Comparison of ENCODE assay signal across 8 cellular contexts in the genomic region with DNA sequence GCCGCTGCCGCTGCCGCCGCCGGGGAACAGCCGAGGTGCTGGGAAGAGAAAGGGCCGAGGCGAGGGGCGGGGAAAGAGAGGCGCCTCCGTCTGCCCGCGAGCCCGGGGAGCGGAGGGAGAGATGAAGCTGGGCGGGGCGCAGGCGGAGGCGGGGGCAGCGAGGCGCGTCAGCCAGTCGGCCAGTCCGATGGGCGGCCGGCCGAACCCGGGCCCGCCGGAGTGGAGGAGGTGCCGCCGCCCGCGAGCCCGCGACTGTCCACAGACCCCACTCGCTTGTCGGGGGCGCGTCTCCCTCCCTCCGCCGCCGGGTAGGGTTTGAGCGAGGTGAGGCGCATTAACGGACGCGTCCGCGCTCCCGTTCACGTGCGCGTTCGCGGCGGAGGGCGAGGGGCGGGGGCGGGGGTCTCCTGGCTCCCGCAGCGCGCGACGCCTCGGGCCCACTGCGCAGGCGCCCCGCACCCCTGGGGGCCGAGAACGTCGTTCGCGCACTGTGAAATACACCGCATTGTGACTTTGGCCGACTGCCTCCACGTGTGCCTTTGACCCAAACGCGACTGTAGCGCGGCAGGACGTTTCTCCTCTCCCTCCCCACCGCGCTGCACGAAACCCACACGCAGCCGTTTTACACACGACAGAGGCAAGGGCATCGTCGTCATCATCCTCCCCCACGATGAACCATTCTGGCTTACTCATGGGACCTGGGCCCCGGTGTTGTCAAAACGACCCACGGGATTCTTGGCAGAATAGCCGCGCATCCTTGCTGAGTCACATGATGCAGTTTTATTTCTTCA. TPM values are rescaled to one million over a fixed set of nuclear protein-coding genes. Genes with fewer than 3 reads are reported as not detected.
DNase-seq lines count a peak whose midpoint lies in the region; ATAC-seq and TF ChIP-seq lines count a peak whose summit lies in the region.

Gene NUDT11, minus strand, starts transcription at position 92 of the 791 bp plus-strand sequence. CDS start 148 bp downstream, outside the sequence.

- H2BK120ac ChIP-seq in trophoblast cell (ENCODE audit: insufficient read depth, low read length, poor library complexity): no peak within 1 kb of the TSS

- peak within 1 kb of the TSS; percentile 96 for H3K4me2 ChIP-seq in trophoblast cell (ENCODE audit: low read length)

- peak within 1 kb of the TSS; percentile 94 for H3K4me3 Mint-ChIP-seq in glutamatergic neuron (ENCODE audit: unreplicated experiment)

- H3K4me3 ChIP-seq in trophoblast cell (ENCODE audit: low read depth, low read length) (peak within 1 kb of the TSS; percentile 85), vagina (peak within 1 kb of the TSS; percentile 55 to 57)

- ATAC-seq in HG02840 (IDR thresholded peaks at IDR 0.05; ENCODE audit: low FRiP score, unreplicated experiment): no peak

- H3K23ac ChIP-seq in trophoblast cell (ENCODE audit: low read length): no peak within 1 kb of the TSS

- TF ChIP-seq CTCF in GM20000 (IDR thresholded peaks at IDR 0.05; ENCODE audit: extremely low read depth, missing control alignments) (no peak), glutamatergic neuron (IDR thresholded peaks at IDR 0.05; ENCODE audit: partially characterized antibody, unreplicated experiment) (no peak), vagina (IDR thresholded peaks at IDR 0.05) (no peak)

- H3K27me3 ChIP-seq in trophoblast cell (ENCODE audit: insufficient read depth, low read length) (no peaks in the 10 kb centered on the region), vagina (no peaks in the 10 kb centered on the region)

- peak within 1 kb of the TSS; percentile 45 for H2AFZ ChIP-seq in trophoblast cell (ENCODE audit: insufficient read depth, low read length, poor library complexity)

- H3K4me1 ChIP-seq in trophoblast cell (ENCODE audit: control insufficient read depth in 1 of 2, insufficient read depth in 2 of 2, low read length in 2 of 2) (no peaks in the 10 kb centered on the region), vagina (no peaks in the 10 kb centered on the region)

- H3K9ac ChIP-seq in trophoblast cell (ENCODE audit: low read length): peak within 1 kb of the TSS; percentile 58

- H4K8ac ChIP-seq in trophoblast cell (ENCODE audit: low read depth, low read length): peak within 1 kb of the TSS; percentile 1

- no peaks in the 10 kb centered on the region for H3K79me2 ChIP-seq in trophoblast cell (ENCODE audit: control insufficient read depth, insufficient read depth, low read length, poor library complexity)

- H3K18ac ChIP-seq in trophoblast cell (ENCODE audit: low read length): no peak within 1 kb of the TSS

- no peak for TF ChIP-seq POLR2A in vagina (IDR thresholded peaks at IDR 0.05)

- no peak within 1 kb of the TSS for H3K14ac ChIP-seq in trophoblast cell (ENCODE audit: low read length)

- DNase-seq in AG08395 (ENCODE audit: low spot score): peak; percentile 66
- peak; percentile 41 for DNase-seq in GM20000 (ENCODE audit: low spot score)
- peak; percentile 36 for DNase-seq in NCI-H82 treated with DMSO at 0.1 percent for 48 hours (lab: John Stamatoyannopoulos, UW; ENCODE audit: unreplicated experiment)
- peak; percentile 13 for DNase-seq in activated gamma-delta T cell treated with anti-CD3 and anti-CD28 coated beads, Interleukin-2, amount 50 U/mL, for 16 hours (ENCODE audit: low read depth)
- DNase-seq in glutamatergic neuron: peak; percentile 85
- peak; percentile 30 to 44 for DNase-seq in trophoblast cell
- DNase-seq in vagina (ENCODE audit: extremely low spot score in 2 of 2): no peak

- H3K36me3 ChIP-seq in trophoblast cell (ENCODE audit: control insufficient read depth in 1 of 2, insufficient read depth in 2 of 2, low read length in 2 of 2) (no peaks in the 10 kb centered on the region), vagina (no peaks in the 10 kb centered on the region)

- no peak within 1 kb of the TSS for H4K91ac ChIP-seq in trophoblast cell (ENCODE audit: low read depth, low read length)

- H3K36me3 Mint-ChIP-seq in glutamatergic neuron (ENCODE audit: unreplicated experiment): no peaks in the 10 kb centered on the region

- no peak within 1 kb of the TSS for H2AK5ac ChIP-seq in trophoblast cell (ENCODE audit: low read length)

- H3K9me3 ChIP-seq in trophoblast cell (ENCODE audit: insufficient read depth, low read depth, low read length): no peaks in the 10 kb centered on the region
- H3K9me3 ChIP-seq in vagina: no peaks in the 10 kb centered on the region

- no peaks in the 10 kb centered on the region for H3K4me1 Mint-ChIP-seq in glutamatergic neuron (ENCODE audit: low read depth, unreplicated experiment)

- no peaks in the 10 kb centered on the region for H3K79me1 ChIP-seq in trophoblast cell (ENCODE audit: low read length)

- H3K4ac ChIP-seq in trophoblast cell (ENCODE audit: low read depth, low read length): no peak within 1 kb of the TSS

- H3K27ac ChIP-seq in trophoblast cell (ENCODE audit: low read depth, low read length) (no peak within 1 kb of the TSS), vagina (peak within 1 kb of the TSS; percentile 48)

- no peak within 1 kb of the TSS for H2BK5ac ChIP-seq in trophoblast cell (ENCODE audit: low read depth, low read length, poor library complexity)

- intact Hi-C loops in vagina (cut with DNase I): no loop called here

- no peaks in the 10 kb centered on the region for H3K27me3 Mint-ChIP-seq in glutamatergic neuron (ENCODE audit: unreplicated experiment)

- no peak within 1 kb of the TSS for H4K12ac ChIP-seq in trophoblast cell (ENCODE audit: low read depth, low read length)

- no peak within 1 kb of the TSS for H2BK12ac ChIP-seq in trophoblast cell (ENCODE audit: low read length)

- peaks cover 6% of the 10 kb centered on the region for H3K9me3 Mint-ChIP-seq in glutamatergic neuron (ENCODE audit: unreplicated experiment)

- no CpG with 5 or more reads among the region's 96 CpGs for WGBS in trophoblast cell (ENCODE audit: extremely low coverage, insufficient coverage, insufficient read length)

- peak within 1 kb of the TSS; percentile 94 for H3K27ac Mint-ChIP-seq in glutamatergic neuron (ENCODE audit: unreplicated experiment)

RNA-seq across cellular contexts. Expression of gene NUDT11, which starts in this region (rescaled TPM):
- total RNA-seq in glutamatergic neuron (ENCODE audit: unreplicated experiment) (35.0 TPM), vagina (1.5 TPM)
- polyA plus RNA-seq in trophoblast cell (2013): 7.0 and 7.3 TPM in 2 replicates

Comparison
In these comparisons a context has a peak if more than half of its experiments do, and no peak if none do; other contexts are left out.
1. RNA of gene NUDT11 (total RNA-seq): 35.0 TPM in glutamatergic neuron (single experiment); 1.5 TPM in vagina (single experiment); every median in the first group is over 10 times any median in the second.
2. DNase-seq: peak in AG08395 (single experiment), GM20000 (single experiment), NCI-H82 treated with DMSO at 0.1 percent for 48 hours (single experiment), activated gamma-delta T cell treated with anti-CD3 and anti-CD28 coated beads, Interleukin-2, amount 50 U/mL, for 16 hours (single experiment), glutamatergic neuron (single experiment) and trophoblast cell (2 of 2); none in vagina (0 of 2).